ENCODE assay signal across 10 cellular contexts in the genomic region with DNA sequence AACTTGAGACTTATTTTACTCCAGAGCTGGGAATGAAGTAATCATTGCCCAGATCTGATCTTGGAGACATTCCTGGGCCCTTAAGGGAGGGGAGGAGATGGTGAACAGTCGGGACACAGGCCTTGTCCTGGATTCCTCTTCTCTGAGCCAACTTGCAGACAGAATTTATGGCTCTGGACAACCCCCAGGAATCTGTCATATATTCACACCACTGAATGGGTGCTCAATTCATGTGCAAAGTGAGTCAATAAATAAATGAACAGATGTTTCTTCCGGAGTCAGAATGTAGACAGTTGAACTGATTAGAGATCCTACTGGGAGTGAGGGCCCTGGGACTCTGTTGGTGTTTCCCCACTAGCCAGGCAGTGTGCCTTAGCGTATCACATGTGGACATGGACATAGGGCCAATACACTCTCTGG. TPM values are rescaled to one million over a fixed set of nuclear protein-coding genes. Genes with fewer than 3 reads are reported as not detected.
A peak's percentile ranks its signal among the peaks of the same experiment; 100 is the strongest.
DNase-seq lines count a peak whose midpoint lies in the region; ATAC-seq and TF ChIP-seq lines count a peak whose summit lies in the region.
"Had no signal": no experiment of that assay in that cellular context is flagged by ENCODE, and none has a peak within 500 bp of the region (broad histone marks: within the 10 kb centered on the region; RNA-seq: fewer than 3 reads in every experiment).

No MANE protein-coding gene starts in this region.

- TF ChIP-seq POLR2A in gastroesophageal sphincter (IDR thresholded peaks at IDR 0.05), result no peak

- peak overlapping the region in 1 of 5 donors; percentile 39 for H3K9ac ChIP-seq in subcutaneous abdominal adipose tissue (ENCODE audit: low read length in 5 of 5)
- H3K9ac ChIP-seq: neural progenitor cell had no signal

- peaks cover 7 to 56% (median 8%) of the 10 kb centered on the region in 3 donors for H3K4me1 ChIP-seq in gastroesophageal sphincter
- peaks cover 9 to 66% (median 45%) of the 10 kb centered on the region in 5 donors for H3K4me1 ChIP-seq in subcutaneous abdominal adipose tissue (ENCODE audit: control insufficient read depth in 5 of 5, insufficient read depth in 5 of 5, low read length in 5 of 5)

- H3K9me3 ChIP-seq in gastroesophageal sphincter, result no peaks in the 10 kb centered on the region
- no peaks in the 10 kb centered on the region for H3K9me3 ChIP-seq in subcutaneous abdominal adipose tissue (ENCODE audit: control insufficient read depth in 5 of 5, low read length in 5 of 5)

- no peak for TF ChIP-seq EP300 in gastroesophageal sphincter (IDR thresholded peaks at IDR 0.05)

- in situ Hi-C loops in GM13977 (cut with MboI; ENCODE audit: low pct_unique_long_range_greater_than_20kb, low sequenced_read_pairs, unreplicated experiment), result no loop called here

- H3K27ac ChIP-seq in gastroesophageal sphincter (peak overlapping the region; percentile 36 to 94 (median 90)), subcutaneous abdominal adipose tissue (ENCODE audit: low read depth, low read length) (peak overlapping the region; percentile 71)
- H3K27ac ChIP-seq: neural progenitor cell had no signal

- 25 to 48% methylated on average over 2 to 3 of the region's 3 CpGs for WGBS in gastroesophageal sphincter (ENCODE audit: low coverage in 1 of 2), 2 donors

- H3K4me3 ChIP-seq in gastroesophageal sphincter (no peak overlapping the region), subcutaneous abdominal adipose tissue (ENCODE audit: low read depth in 1 of 5, low read length in 5 of 5) (no peak overlapping the region)
- H3K4me3 ChIP-seq: neural progenitor cell had no signal

- H3K36me3 ChIP-seq in gastroesophageal sphincter (no peaks in the 10 kb centered on the region), subcutaneous abdominal adipose tissue (ENCODE audit: control insufficient read depth in 5 of 5, insufficient read depth in 5 of 5, low read length in 5 of 5) (no peaks in the 10 kb centered on the region)
- H3K36me3 ChIP-seq: neural progenitor cell had no signal

- ATAC-seq in gastroesophageal sphincter, result peak; percentile 19
- ATAC-seq: activated T-helper 17 cell treated with anti-CD3 and anti-CD28 coated beads, Interleukin-2, amount 50 U/mL, for 72 hours had no signal

- no peak for TF ChIP-seq CTCF in gastroesophageal sphincter (IDR thresholded peaks at IDR 0.05)
- TF ChIP-seq CTCF in GM13977 (IDR thresholded peaks at IDR 0.05; ENCODE audit: extremely low read depth, insufficient read depth, missing control alignments), result no peak

- DNase-seq in HCEC 1CT (peak; percentile 91), SHP77 (lab: John Stamatoyannopoulos, UW) (peak; percentile 50 to 60), GM13977 (ENCODE audit: low spot score) (no peak), T-helper 9 cell (no peak)
- DNase-seq in activated naive CD4-positive, alpha-beta T cell (lab: John Stamatoyannopoulos, UW), result no peak
- DNase-seq: SW 1271 had no signal

- H3K27me3 ChIP-seq in gastroesophageal sphincter (no peaks in the 10 kb centered on the region), subcutaneous abdominal adipose tissue (ENCODE audit: control insufficient read depth in 5 of 5, insufficient read depth in 4 of 5, low read length in 5 of 5) (no peaks in the 10 kb centered on the region)
- H3K27me3 ChIP-seq: neural progenitor cell had no signal

RNA-seq across cellular contexts. Expression of a gene that starts 2.6 kb away (rescaled TPM):
- total RNA-seq in gastroesophageal sphincter, result 10 to 100 TPM; 15.1 to 20.4 (median 17.5) TPM

RNA-seq across cellular contexts. Expression of a gene that starts 31.5 kb away (rescaled TPM):
- 1 to 10 TPM in 1 of 4 donors, under 1 TPM in 3; 0.13 to 2.2 (median 0.29) TPM for total RNA-seq in gastroesophageal sphincter

Comparison
In these comparisons a context has a peak if more than half of its experiments do, and no peak if none do; other contexts are left out.
1. DNase-seq: peak in HCEC 1CT (single experiment) and SHP77 (2 of 2); none in GM13977 (single experiment), activated naive CD4-positive, alpha-beta T cell (0 of 4) and T-helper 9 cell (single experiment).